ENCODE assay signal across 8 cellular contexts in genomic region chr10:32005050-32005449, GRCh38. TPM values are rescaled to one million over a fixed set of nuclear protein-coding genes. Genes with fewer than 3 reads are reported as not detected.
DNase-seq lines count a peak whose midpoint lies in the region; ATAC-seq and TF ChIP-seq lines count a peak whose summit lies in the region.

No MANE protein-coding gene starts in this region.

- H3K27me3 Mint-ChIP-seq in CD8-positive, alpha-beta memory T cell = no peaks in the 10 kb centered on the region

- no peak overlapping the region for H4K91ac ChIP-seq in trophoblast cell (ENCODE audit: low read depth, low read length)

- H3K27ac Mint-ChIP-seq in CD8-positive, alpha-beta memory T cell = peak overlapping the region in 6 of 8 donors; percentile 3 to 78 (median 38)

- TF ChIP-seq POLR2A in GM18505 (IDR thresholded peaks at IDR 0.05; ENCODE audit: borderline replicate concordance, extremely low read depth, insufficient read depth, insufficient read length) = peak; percentile 32

- no peaks in the 10 kb centered on the region for H3K27me3 ChIP-seq in CD8-positive, alpha-beta memory T cell (ENCODE audit: insufficient read depth, low read length, poor library complexity, severe bottlenecking)
- H3K27me3 ChIP-seq in fibroblast of lung (ENCODE audit: control insufficient read depth, insufficient read depth, low read length) = no peaks in the 10 kb centered on the region
- no peaks in the 10 kb centered on the region for H3K27me3 ChIP-seq in trophoblast cell (ENCODE audit: insufficient read depth, low read length)

- no peak overlapping the region for H4K8ac ChIP-seq in trophoblast cell (ENCODE audit: low read depth, low read length)

- H3K18ac ChIP-seq in trophoblast cell (ENCODE audit: low read length) = no peak overlapping the region

- no peak overlapping the region for H3K9ac ChIP-seq in fibroblast of lung (ENCODE audit: insufficient read depth, low read length)
- H3K9ac ChIP-seq in trophoblast cell (ENCODE audit: low read length) = no peak overlapping the region

- H3K14ac ChIP-seq in trophoblast cell (ENCODE audit: low read length) = no peak overlapping the region

- no peak overlapping the region for H2BK120ac ChIP-seq in trophoblast cell (ENCODE audit: insufficient read depth, low read length, poor library complexity)

- no peak overlapping the region for H2BK5ac ChIP-seq in trophoblast cell (ENCODE audit: low read depth, low read length, poor library complexity)

- H2AK5ac ChIP-seq in trophoblast cell (ENCODE audit: low read length) = no peak overlapping the region

- H3K4me1 Mint-ChIP-seq in CD8-positive, alpha-beta memory T cell = peaks cover 5 to 10% (median 8%) of the 10 kb centered on the region in 3 donors

- peak; percentile 52 to 78 for TF ChIP-seq CTCF in fibroblast of lung (conservative IDR thresholded peaks at IDR 0.05 in 1 of 2, IDR thresholded peaks at IDR 0.05 in 1 of 2; ENCODE audit: low read depth in 1 of 2, low read length in 2 of 2)

- no peaks in the 10 kb centered on the region for H3K36me3 ChIP-seq in CD8-positive, alpha-beta memory T cell (ENCODE audit: insufficient read depth, low read length)
- H3K36me3 ChIP-seq in fibroblast of lung (ENCODE audit: control insufficient read depth, insufficient read depth, low read length) (peaks cover 3% of the 10 kb centered on the region), trophoblast cell (ENCODE audit: control insufficient read depth in 1 of 2, insufficient read depth in 2 of 2, low read length in 2 of 2) (peaks cover 0 to 10% of the 10 kb centered on the region in 2 experiments)

- no peaks in the 10 kb centered on the region for H3K9me3 Mint-ChIP-seq in CD8-positive, alpha-beta memory T cell

- no peak overlapping the region for H2BK12ac ChIP-seq in trophoblast cell (ENCODE audit: low read length)

- no peak overlapping the region for H4K12ac ChIP-seq in trophoblast cell (ENCODE audit: low read depth, low read length)

- H3K4me3 ChIP-seq in CD8-positive, alpha-beta memory T cell (ENCODE audit: low read length) = no peak overlapping the region
- H3K4me3 ChIP-seq in fibroblast of lung (replicated peaks in 1 of 4; ENCODE audit: control extremely low read depth in 1 of 4, insufficient read depth in 1 of 4, low read depth in 3 of 4, low read length in 4 of 4) = no peak overlapping the region
- H3K4me3 ChIP-seq in trophoblast cell (ENCODE audit: low read depth, low read length) = no peak overlapping the region

- no peaks in the 10 kb centered on the region for H3K9me3 ChIP-seq in CD8-positive, alpha-beta memory T cell (ENCODE audit: low read length)
- H3K9me3 ChIP-seq in fibroblast of lung (ENCODE audit: control insufficient read depth, insufficient read depth, low read depth, low read length) (no peaks in the 10 kb centered on the region), trophoblast cell (ENCODE audit: insufficient read depth, low read depth, low read length) (no peaks in the 10 kb centered on the region)

- H3K4me2 ChIP-seq in fibroblast of lung (ENCODE audit: extremely low read depth, insufficient read depth, low read length) = no peak overlapping the region
- H3K4me2 ChIP-seq in trophoblast cell (ENCODE audit: low read length) = no peak overlapping the region

- H3K23ac ChIP-seq in trophoblast cell (ENCODE audit: low read length) = no peak overlapping the region

- WGBS in trophoblast cell (ENCODE audit: extremely low coverage, insufficient coverage, insufficient read length) = no CpG with 5 or more reads among the region's 4 CpGs

- H2AFZ ChIP-seq in fibroblast of lung (ENCODE audit: low read length) (no peak overlapping the region), trophoblast cell (ENCODE audit: insufficient read depth, low read length, poor library complexity) (no peak overlapping the region)

- H3K4me1 ChIP-seq in CD8-positive, alpha-beta memory T cell (ENCODE audit: insufficient read depth, low read length) = no peaks in the 10 kb centered on the region
- H3K4me1 ChIP-seq in fibroblast of lung (ENCODE audit: control insufficient read depth, extremely low read depth, insufficient read depth, low read length) = peaks cover 2% of the 10 kb centered on the region
- H3K4me1 ChIP-seq in trophoblast cell (ENCODE audit: control insufficient read depth in 1 of 2, insufficient read depth in 2 of 2, low read length in 2 of 2) = peaks cover 11 to 15% of the 10 kb centered on the region in 2 experiments

- ATAC-seq in GM18505 (IDR thresholded peaks at IDR 0.05; ENCODE audit: unreplicated experiment) (no peak), GM19035 (IDR thresholded peaks at IDR 0.05; ENCODE audit: unreplicated experiment) (no peak), GM19023 (IDR thresholded peaks at IDR 0.05; ENCODE audit: unreplicated experiment) (no peak)

- no peaks in the 10 kb centered on the region for H4K20me1 ChIP-seq in fibroblast of lung (ENCODE audit: control insufficient read depth, extremely low read depth, insufficient read depth, low read length)

- no peaks in the 10 kb centered on the region for H3K79me2 ChIP-seq in fibroblast of lung (ENCODE audit: control insufficient read depth, insufficient read depth, low read length)
- no peaks in the 10 kb centered on the region for H3K79me2 ChIP-seq in trophoblast cell (ENCODE audit: control insufficient read depth, insufficient read depth, low read length, poor library complexity)

- H3K79me1 ChIP-seq in trophoblast cell (ENCODE audit: low read length) = peaks cover 3% of the 10 kb centered on the region

- peaks cover 0 to 22% (median 3%) of the 10 kb centered on the region in 3 donors for H3K36me3 Mint-ChIP-seq in CD8-positive, alpha-beta memory T cell

- CTCF ChIA-PET in CD8-positive, alpha-beta memory T cell (lab: Charles Lee) = interaction anchor here (1.0 to 3.6 kb wide), 6 partner anchors 15 to 166 kb away, joined by 3 to 39 read pairs (median 6); no protein-coding TSS in a partner anchor

- no peak overlapping the region for H3K4ac ChIP-seq in trophoblast cell (ENCODE audit: low read depth, low read length)

- H3K27ac ChIP-seq in CD8-positive, alpha-beta memory T cell (ENCODE audit: low read depth, low read length) = no peak overlapping the region
- H3K27ac ChIP-seq in fibroblast of lung (ENCODE audit: insufficient read depth, low read length) (no peak overlapping the region), trophoblast cell (ENCODE audit: low read depth, low read length) (no peak overlapping the region)

- POLR2A ChIA-PET in CD8-positive, alpha-beta memory T cell (lab: Charles Lee) = no interaction called here

- DNase-seq in CD8-positive, alpha-beta memory T cell = peak in 4 of 5 donors; percentile 3 to 22 (median 14)
- peak; percentile 59 for DNase-seq in MV-4-11 (lab: John Stamatoyannopoulos, UW)
- peak; percentile 24 for DNase-seq in activated CD4-positive, alpha-beta T cell treated with anti-CD3 and anti-CD28 coated beads, Interleukin-2, amount 50 U/mL, for 1 hour
- peak; percentile 33 to 59 for DNase-seq in fibroblast of lung (ENCODE audit: low read depth in 2 of 2)
- peak; percentile 61 to 87 for DNase-seq in trophoblast cell

- no peak overlapping the region for H3K4me3 Mint-ChIP-seq in CD8-positive, alpha-beta memory T cell

RNA-seq across cellular contexts. Expression of gene KIF5B, which starts 51.2 kb away (rescaled TPM):
- 10 to 100 TPM; 97.4 to 98.5 TPM for total RNA-seq in CD8-positive, alpha-beta memory T cell
- 26.1 TPM for polyA plus RNA-seq in CD8-positive, alpha-beta memory T cell
- 122 and 160 TPM in 2 replicates for total RNA-seq in fibroblast of lung
- polyA plus RNA-seq in fibroblast of lung = 101 and 109 TPM in 2 replicates
- 83.4 and 96.8 TPM in 2 replicates for polyA plus RNA-seq in fibroblast of lung (2012)
- polyA minus RNA-seq in fibroblast of lung (ENCODE audit: low replicate concordance) = 4.6 and 6.8 TPM in 2 replicates
- 99.0 and 102 TPM in 2 replicates for polyA plus RNA-seq in trophoblast cell (2013)

Comparison
In these comparisons a context has a peak if more than half of its experiments do, and no peak if none do; other contexts are left out.
1. DNase-seq: peak in every context shown above with its lines; median percentile 74 in trophoblast cell; 59 in MV-4-11; 46 in fibroblast of lung; 24 in activated CD4-positive, alpha-beta T cell treated with anti-CD3 and anti-CD28 coated beads, Interleukin-2, amount 50 U/mL, for 1 hour; 14 in CD8-positive, alpha-beta memory T cell.